Comparison of ENCODE assay signal across 14 cellular contexts in the genomic region with DNA sequence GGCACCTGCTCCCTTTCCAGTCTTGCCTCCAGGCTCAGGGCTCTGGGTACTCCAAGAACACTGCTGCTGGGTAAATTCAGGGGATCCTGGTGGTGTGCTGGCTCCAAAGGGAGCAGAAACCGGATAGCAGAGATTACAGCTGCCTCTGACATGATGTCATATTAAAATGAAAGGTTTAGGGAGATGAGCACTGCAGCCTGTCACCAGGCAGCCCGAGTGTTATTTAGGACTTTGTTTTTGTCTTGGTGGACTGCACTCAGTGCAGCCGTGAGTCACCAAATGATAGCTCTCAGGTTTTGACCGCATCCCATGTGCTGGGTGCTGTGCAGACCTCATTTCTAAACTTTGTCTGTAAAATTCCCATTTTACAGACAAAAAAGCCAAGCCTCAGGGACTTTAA.
A peak's percentile ranks its signal among the peaks of the same experiment; 100 is the strongest.
DNase-seq lines count a peak whose midpoint lies in the region; ATAC-seq and TF ChIP-seq lines count a peak whose summit lies in the region.
"Had no signal": no experiment of that assay in that cellular context is flagged by ENCODE, and none has a peak within 500 bp of the region (broad histone marks: within the 10 kb centered on the region; RNA-seq: fewer than 3 reads in every experiment).

No MANE protein-coding gene starts in this region.

- WGBS in prostate gland = 41% methylated on average over 4 of the region's 4 CpGs

- H3K4me1 Mint-ChIP-seq in activated T-helper 2 cell treated with anti-CD3 and anti-CD28 coated beads, Interferon-gamma antibody, Interleukin-2, Interleukin-4, amounts not matched to agents 10 μg/mL and 5 μg/mL and 100 μg/mL, durations not matched to agents 14 hours and 24 hours and 36 hours (ENCODE audit: low read depth) = peaks cover 42% of the 10 kb centered on the region

- H3K4me1 ChIP-seq in prostate gland (replicated peaks) = no peaks in the 10 kb centered on the region
- H3K4me1 ChIP-seq: suprapubic skin had no signal

- no peaks in the 10 kb centered on the region for H3K27me3 Mint-ChIP-seq in activated T-helper 2 cell treated with anti-CD3 and anti-CD28 coated beads, Interferon-gamma antibody, Interleukin-2, Interleukin-4, amounts not matched to agents 10 μg/mL and 5 μg/mL and 100 μg/mL, durations not matched to agents 14 hours and 24 hours and 36 hours (ENCODE audit: low read depth)
- H3K27me3 Mint-ChIP-seq: activated CD4-positive, alpha-beta T cell treated with anti-CD3 and anti-CD28 coated beads, Interleukin-2, amount 10 ng/mL, durations not matched to agents 7 days and 5 days had no signal

- H3K4me3 Mint-ChIP-seq in activated T-helper 2 cell treated with anti-CD3 and anti-CD28 coated beads, Interferon-gamma antibody, Interleukin-2, Interleukin-4, amounts not matched to agents 10 μg/mL and 5 μg/mL and 100 μg/mL, durations not matched to agents 14 hours and 24 hours and 36 hours (ENCODE audit: low read depth) = no peak overlapping the region
- H3K4me3 Mint-ChIP-seq: activated CD4-positive, alpha-beta T cell treated with anti-CD3 and anti-CD28 coated beads, Interleukin-2, amount 10 ng/mL, durations not matched to agents 7 days and 5 days; activated T-cell treated with anti-CD3 and anti-CD28 coated beads, Interleukin-2, amount 50 U/mL, for 72 hours had no signal

- H3K36me3 ChIP-seq in prostate gland = no peaks in the 10 kb centered on the region
- H3K36me3 ChIP-seq: suprapubic skin had no signal

- no peaks in the 10 kb centered on the region for H3K9me3 ChIP-seq in prostate gland
- H3K9me3 ChIP-seq: suprapubic skin had no signal

- H3K27ac Mint-ChIP-seq in activated T-helper 2 cell treated with anti-CD3 and anti-CD28 coated beads, Interferon-gamma antibody, Interleukin-2, Interleukin-4, amounts not matched to agents 10 μg/mL and 5 μg/mL and 100 μg/mL, durations not matched to agents 14 hours and 24 hours and 36 hours = no peak overlapping the region
- H3K27ac Mint-ChIP-seq: activated CD4-positive, alpha-beta T cell treated with anti-CD3 and anti-CD28 coated beads, Interleukin-2, amount 10 ng/mL, durations not matched to agents 7 days and 5 days; activated T-cell treated with anti-CD3 and anti-CD28 coated beads, Interleukin-2, amount 50 U/mL, for 72 hours had no signal

- no peak overlapping the region for H3K27ac ChIP-seq in RWPE1
- no peak overlapping the region for H3K27ac ChIP-seq in prostate gland
- H3K27ac ChIP-seq: dorsolateral prefrontal cortex, suprapubic skin had no signal

- DNase-seq in A172 (ENCODE audit: low spot score) = peak; percentile 82
- DNase-seq in GM04503 (ENCODE audit: low read depth) = peak; percentile 53
- DNase-seq in RWPE1 (ENCODE audit: low spot score) = peak; percentile 20
- DNase-seq in fibroblast of mammary gland (ENCODE audit: low read depth) = peak; percentile 78
- DNase-seq in GF-D8 (lab: John Stamatoyannopoulos, UW) = no peak
- DNase-seq in activated T-helper 2 cell treated with anti-CD3 and anti-CD28 coated beads, Interferon-gamma antibody, Interleukin-2, Interleukin-4, amounts not matched to agents 10 μg/mL and 5 μg/mL and 100 μg/mL, durations not matched to agents 14 hours and 24 hours and 36 hours (ENCODE audit: low spot score) = no peak
- no peak for DNase-seq in prostate gland (ENCODE audit: low spot score)
- DNase-seq: activated CD4-positive, alpha-beta T cell treated with anti-CD3 and anti-CD28 coated beads, Interleukin-2, amount 10 ng/mL, durations not matched to agents 7 days and 5 days; activated T-cell treated with anti-CD3 and anti-CD28 coated beads, Interleukin-2, amount 50 U/mL, for 72 hours; AML-193; dorsolateral prefrontal cortex; T-helper 2 cell had no signal

- no peaks in the 10 kb centered on the region for H3K27me3 ChIP-seq in prostate gland (replicated peaks; ENCODE audit: insufficient read depth)
- H3K27me3 ChIP-seq: suprapubic skin had no signal

- TF ChIP-seq CTCF in RWPE1 (conservative IDR thresholded peaks at IDR 0.05; ENCODE audit: low read depth) (no peak), fibroblast of mammary gland (conservative IDR thresholded peaks at IDR 0.05; ENCODE audit: control insufficient read depth, insufficient read depth, low read depth, low read length) (no peak), prostate gland (IDR thresholded peaks at IDR 0.05) (no peak)

- CTCF ChIA-PET in RWPE1 (lab: Yijun Ruan, JAX) = interaction anchor here (0.6 kb wide), 1 partner anchor 1268 kb away, joined by 3 read pairs; no protein-coding TSS in a partner anchor

- H3K4me3 ChIP-seq in fibroblast of mammary gland (ENCODE audit: control insufficient read depth, low read depth, low read length) (no peak overlapping the region), prostate gland (no peak overlapping the region)
- H3K4me3 ChIP-seq: dorsolateral prefrontal cortex, suprapubic skin had no signal

- peaks cover 14% of the 10 kb centered on the region for H3K36me3 Mint-ChIP-seq in activated T-helper 2 cell treated with anti-CD3 and anti-CD28 coated beads, Interferon-gamma antibody, Interleukin-2, Interleukin-4, amounts not matched to agents 10 μg/mL and 5 μg/mL and 100 μg/mL, durations not matched to agents 14 hours and 24 hours and 36 hours (ENCODE audit: low read depth)

- no peaks in the 10 kb centered on the region for H3K9me3 Mint-ChIP-seq in activated T-helper 2 cell treated with anti-CD3 and anti-CD28 coated beads, Interferon-gamma antibody, Interleukin-2, Interleukin-4, amounts not matched to agents 10 μg/mL and 5 μg/mL and 100 μg/mL, durations not matched to agents 14 hours and 24 hours and 36 hours
- H3K9me3 Mint-ChIP-seq: activated CD4-positive, alpha-beta T cell treated with anti-CD3 and anti-CD28 coated beads, Interleukin-2, amount 10 ng/mL, durations not matched to agents 7 days and 5 days; activated T-cell treated with anti-CD3 and anti-CD28 coated beads, Interleukin-2, amount 50 U/mL, for 72 hours had no signal

- POLR2A ChIA-PET in RWPE1 (lab: Yijun Ruan, JAX; ENCODE audit: low non-redundant PET) = no interaction called here

- ATAC-seq in HG02642 (IDR thresholded peaks at IDR 0.05; ENCODE audit: poor library complexity, unreplicated experiment) = no peak

- TF ChIP-seq POLR2A in prostate gland (IDR thresholded peaks at IDR 0.05) = no peak

- intact Hi-C loops in activated T-helper 2 cell treated with anti-CD3 and anti-CD28 coated beads, Interferon-gamma antibody, Interleukin-2, Interleukin-4, amounts not matched to agents 10 μg/mL and 5 μg/mL and 100 μg/mL, durations not matched to agents 14 hours and 24 hours and 36 hours (cut with micrococcal nuclease) = loop anchor here (10.0 kb wide), 1 partner anchor 45 kb away; no protein-coding TSS in a partner anchor
- intact Hi-C loops in prostate gland (cut with DNase I) = no loop called here

Comparison
In these comparisons a context has a peak if more than half of its experiments do, and no peak if none do; other contexts are left out.
1. DNase-seq: peak in A172 (single experiment), GM04503 (single experiment), RWPE1 (single experiment) and fibroblast of mammary gland (single experiment); none in GF-D8 (single experiment), activated T-helper 2 cell treated with anti-CD3 and anti-CD28 coated beads, Interferon-gamma antibody, Interleukin-2, Interleukin-4, amounts not matched to agents 10 μg/mL and 5 μg/mL and 100 μg/mL, durations not matched to agents 14 hours and 24 hours and 36 hours (single experiment) and prostate gland (single experiment).